In the genomic region with DNA sequence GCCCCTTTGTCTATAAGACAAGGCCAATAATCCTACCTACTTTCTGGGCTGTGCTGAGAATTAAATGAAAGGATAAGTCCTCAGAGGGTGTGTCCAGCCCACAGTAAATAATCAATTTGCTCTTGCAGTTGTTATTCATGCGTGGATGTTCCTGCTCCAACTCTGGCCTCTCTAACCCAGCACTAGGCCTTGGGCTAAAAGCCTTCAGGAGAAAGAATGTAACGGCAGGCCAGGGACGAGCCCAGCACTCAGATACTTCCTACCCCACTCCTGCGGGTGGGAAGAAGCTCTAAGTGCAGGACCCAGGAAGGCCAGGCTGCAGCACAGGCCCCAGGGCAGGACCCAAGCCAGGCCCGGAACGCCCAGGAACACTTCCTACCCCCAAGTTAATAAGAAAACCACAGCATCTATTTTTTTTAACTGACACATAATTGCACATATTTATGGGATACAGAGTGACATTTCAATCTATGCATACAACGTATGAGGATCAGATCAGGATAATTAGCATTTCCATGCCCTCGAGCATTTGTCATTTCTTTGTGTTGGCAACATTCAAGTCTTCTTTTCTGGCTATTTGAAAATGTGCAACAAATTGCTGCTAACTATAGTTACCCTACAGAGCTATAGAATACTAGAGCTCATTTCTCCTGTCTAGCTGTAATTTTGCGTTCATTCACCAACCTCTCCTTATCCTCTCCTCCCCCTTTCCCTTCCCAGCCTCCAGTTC, we compare ENCODE assay signal across 11 cellular contexts.
DNase-seq lines count a peak whose midpoint lies in the region; FAIRE-seq and TF ChIP-seq lines count a peak whose summit lies in the region.
"Had no signal": no experiment of that assay in that cellular context is flagged by ENCODE, and none has a peak within 500 bp of the region (broad histone marks: within the 10 kb centered on the region; RNA-seq: fewer than 3 reads in every experiment).

No MANE protein-coding gene starts in this region.

- no peaks in the 10 kb centered on the region for H3K9me3 ChIP-seq in muscle layer of duodenum (ENCODE audit: control insufficient read depth in 1 of 2, low read length in 2 of 2)
- no peaks in the 10 kb centered on the region for H3K9me3 ChIP-seq in uterus

- no peak overlapping the region for H3K4me3 ChIP-seq in muscle layer of duodenum (ENCODE audit: low read depth in 1 of 2, low read length in 2 of 2)
- H3K4me3 ChIP-seq in uterus = no peak overlapping the region
- H3K4me3 ChIP-seq: lung had no signal

- no peaks in the 10 kb centered on the region for H3K36me3 ChIP-seq in muscle layer of duodenum (ENCODE audit: control insufficient read depth in 1 of 2, insufficient read depth in 2 of 2, low read length in 2 of 2)
- H3K36me3 ChIP-seq in uterus = no peaks in the 10 kb centered on the region

- H3K27ac Mint-ChIP-seq in activated naive CD8-positive, alpha-beta T cell = peak overlapping the region; percentile 31
- H3K27ac Mint-ChIP-seq in activated naive CD8-positive, alpha-beta T cell treated with anti-CD3 and anti-CD28 coated beads for 36 hours = no peak overlapping the region
- H3K27ac Mint-ChIP-seq: activated CD4-positive, alpha-beta T cell treated with anti-CD3 and anti-CD28 coated beads, Interleukin-2, amount 10 ng/mL, durations not matched to agents 7 days and 5 days had no signal

- H3K4me1 Mint-ChIP-seq in activated naive CD8-positive, alpha-beta T cell (ENCODE audit: low read depth) = peaks cover 12% of the 10 kb centered on the region
- H3K4me1 Mint-ChIP-seq in activated naive CD8-positive, alpha-beta T cell treated with anti-CD3 and anti-CD28 coated beads for 36 hours = peaks cover 3% of the 10 kb centered on the region

- H3K36me3 Mint-ChIP-seq in activated naive CD8-positive, alpha-beta T cell = no peaks in the 10 kb centered on the region
- no peaks in the 10 kb centered on the region for H3K36me3 Mint-ChIP-seq in activated naive CD8-positive, alpha-beta T cell treated with anti-CD3 and anti-CD28 coated beads for 36 hours

- H3K27me3 Mint-ChIP-seq in activated naive CD8-positive, alpha-beta T cell = no peaks in the 10 kb centered on the region
- peaks cover 14% of the 10 kb centered on the region for H3K27me3 Mint-ChIP-seq in activated naive CD8-positive, alpha-beta T cell treated with anti-CD3 and anti-CD28 coated beads for 36 hours
- H3K27me3 Mint-ChIP-seq: activated CD4-positive, alpha-beta T cell treated with anti-CD3 and anti-CD28 coated beads, Interleukin-2, amount 10 ng/mL, durations not matched to agents 7 days and 5 days had no signal

- H3K9me3 Mint-ChIP-seq in activated naive CD8-positive, alpha-beta T cell (ENCODE audit: low read depth) = no peaks in the 10 kb centered on the region
- no peaks in the 10 kb centered on the region for H3K9me3 Mint-ChIP-seq in activated naive CD8-positive, alpha-beta T cell treated with anti-CD3 and anti-CD28 coated beads for 36 hours

- FAIRE-seq in urothelium cell line (lab: Jason Lieb, UNC) = no peak

- no peak for TF ChIP-seq CTCF in uterus (IDR thresholded peaks at IDR 0.05)

- DNase-seq in activated naive CD8-positive, alpha-beta T cell treated with anti-CD3 and anti-CD28 coated beads for 36 hours = no peak
- peak; percentile 51 for DNase-seq in dedifferentiated amniotic fluid mesenchymal stem cell (ENCODE audit: extremely low spot score)
- DNase-seq in uterus = no peak
- no peak for DNase-seq in T-helper 1 cell
- DNase-seq in urothelium cell line (ENCODE audit: low spot score) = no peak
- DNase-seq in NCI-H2171 (lab: John Stamatoyannopoulos, UW) = no peak
- DNase-seq: activated CD4-positive, alpha-beta T cell treated with anti-CD3 and anti-CD28 coated beads, Interleukin-2, amount 10 ng/mL, durations not matched to agents 7 days and 5 days had no signal

- H3K27me3 ChIP-seq in muscle layer of duodenum (ENCODE audit: low read depth, low read length) = no peaks in the 10 kb centered on the region
- H3K27me3 ChIP-seq in uterus = no peaks in the 10 kb centered on the region

- H3K4me1 ChIP-seq in muscle layer of duodenum (ENCODE audit: control insufficient read depth in 1 of 2, insufficient read depth in 2 of 2, low read length in 2 of 2) (peaks cover 0 to 4% of the 10 kb centered on the region in 2 donors), uterus (no peaks in the 10 kb centered on the region)
- H3K4me1 ChIP-seq: foreskin keratinocyte had no signal

- no peak for TF ChIP-seq POLR2A in uterus (IDR thresholded peaks at IDR 0.05)

- no peak overlapping the region for H3K4me3 Mint-ChIP-seq in activated naive CD8-positive, alpha-beta T cell
- no peak overlapping the region for H3K4me3 Mint-ChIP-seq in activated naive CD8-positive, alpha-beta T cell treated with anti-CD3 and anti-CD28 coated beads for 36 hours
- H3K4me3 Mint-ChIP-seq: activated CD4-positive, alpha-beta T cell treated with anti-CD3 and anti-CD28 coated beads, Interleukin-2, amount 10 ng/mL, durations not matched to agents 7 days and 5 days had no signal

- H3K27ac ChIP-seq in muscle layer of duodenum (ENCODE audit: low read length) (peak overlapping the region; percentile 72), uterus (peak overlapping the region; percentile 62 to 88)
- H3K27ac ChIP-seq: foreskin keratinocyte had no signal

- intact Hi-C loops in uterus (cut with DNase I; ENCODE audit: low total_unique reads) = no loop called here
